1 cellular context compared by ENCODE assay signal in genomic region chr20:13723015-13723414, GRCh38.
TF ChIP-seq lines count a peak whose summit lies in the region.

No MANE protein-coding gene starts in this region.

TF ChIP-seq in IMR-90, 13 proteins besides CTCF, POLR2A, EP300 and RAD21:
- TF ChIP-seq MAZ (IDR thresholded peaks at IDR 0.05; ENCODE audit: borderline replicate concordance, low read depth, low read length) (no peak), USF2 (IDR thresholded peaks at IDR 0.05; ENCODE audit: low read depth, low read length) (no peak), RCOR1 (IDR thresholded peaks at IDR 0.05; ENCODE audit: insufficient replicate concordance, low read length) (no peak), RFX5 (IDR thresholded peaks at IDR 0.05; ENCODE audit: low read depth, low read length) (no peak), NFE2L2 (IDR thresholded peaks at IDR 0.05; ENCODE audit: low read depth, low read length) (no peak), ELK1 (IDR thresholded peaks at IDR 0.05; ENCODE audit: borderline replicate concordance, low read depth, low read length) (no peak), FOS (IDR thresholded peaks at IDR 0.05; ENCODE audit: low read depth, low read length) (no peak), MAFK (IDR thresholded peaks at IDR 0.05; ENCODE audit: low read depth, low read length) (no peak)
